Comparison of ENCODE assay signal across 15 cellular contexts in the genomic region with DNA sequence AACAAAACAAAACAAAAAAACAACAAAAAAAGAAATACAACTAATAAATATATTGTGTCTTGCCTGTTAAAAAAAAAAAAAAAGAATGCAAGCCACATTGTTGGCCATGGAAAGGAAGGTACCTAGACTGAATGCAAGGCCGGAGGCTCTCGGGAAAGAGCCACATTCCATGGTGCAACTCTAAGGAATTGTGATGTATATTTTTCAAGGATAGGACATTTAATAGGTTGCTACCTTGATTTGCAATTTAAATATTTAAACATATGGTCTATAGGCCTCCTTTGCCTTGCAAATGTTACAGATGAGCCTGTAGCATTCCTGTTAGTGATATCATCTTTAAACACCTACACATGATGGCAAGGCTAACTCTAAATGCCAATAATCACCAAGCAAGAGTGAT.
"Had no signal": no experiment of that assay in that cellular context is flagged by ENCODE, and none has a peak within 500 bp of the region (broad histone marks: within the 10 kb centered on the region; RNA-seq: fewer than 3 reads in every experiment).

No MANE protein-coding gene starts in this region.

- H3K27ac ChIP-seq: coronary artery, hepatocyte, sigmoid colon, skin epidermis, stomach had no signal

- H3K27me3 ChIP-seq: hepatocyte, sigmoid colon, stomach had no signal

- H3K4me3 ChIP-seq: coronary artery, hepatocyte, sigmoid colon, skin epidermis, stomach had no signal

- H3K36me3 ChIP-seq: sigmoid colon, stomach had no signal

- ATAC-seq: left colon, natural killer cell had no signal

- H3K4me1 ChIP-seq: sigmoid colon, stomach had no signal

- H3K9me3 ChIP-seq: sigmoid colon, stomach had no signal

- DNase-seq: effector CD4-positive, alpha-beta T cell; foreskin melanocyte; head of caudate nucleus; left colon; natural killer cell; posterior cingulate gyrus; sigmoid colon; stimulated activated CD4-positive, alpha-beta T cell treated with anti-CD3 and anti-CD28 coated beads, Interleukin-2, amount 100 ng/mL, for 24 hours; stimulated activated naive CD4-positive, alpha-beta T cell; stomach; substantia nigra; trophoblast cell had no signal
